Comparison of ENCODE assay signal across 8 cellular contexts in genomic region chr14:105527381-105528196, GRCh38. TPM values are rescaled to one million over a fixed set of nuclear protein-coding genes. Genes with fewer than 3 reads are reported as not detected.
A peak's percentile ranks its signal among the peaks of the same experiment; 100 is the strongest.
DNase-seq lines count a peak whose midpoint lies in the region; ATAC-seq and TF ChIP-seq lines count a peak whose summit lies in the region.

No MANE protein-coding gene starts in this region.

- H3K9me2 ChIP-seq in PC-9 (ENCODE audit: insufficient read depth) = no peaks in the 10 kb centered on the region

- H3K36me3 Mint-ChIP-seq in CD8-positive, alpha-beta T cell = no peaks in the 10 kb centered on the region

- H3K27ac Mint-ChIP-seq in CD8-positive, alpha-beta T cell = no peak overlapping the region

- no peaks in the 10 kb centered on the region for H3K36me3 ChIP-seq in CD8-positive, alpha-beta T cell (ENCODE audit: insufficient read depth, low read length)
- no peaks in the 10 kb centered on the region for H3K36me3 ChIP-seq in PC-9 (ENCODE audit: low read depth)
- H3K36me3 ChIP-seq in neuron (ENCODE audit: insufficient read depth, low read length) = no peaks in the 10 kb centered on the region

- peaks cover 4% of the 10 kb centered on the region for H3K27me3 ChIP-seq in CD8-positive, alpha-beta T cell (ENCODE audit: insufficient read depth, low read length)
- H3K27me3 ChIP-seq in PC-9 (ENCODE audit: insufficient read depth, low read depth) (peaks cover 19% of the 10 kb centered on the region), neuron (ENCODE audit: insufficient read depth, low read length) (peaks cover 3% of the 10 kb centered on the region)

- peak overlapping the region; percentile 75 for H2AFZ ChIP-seq in PC-9
- H2AFZ ChIP-seq in neuron (ENCODE audit: low read depth, low read length) = peak overlapping the region; percentile 64

- H3K27ac ChIP-seq in CD8-positive, alpha-beta T cell (ENCODE audit: low read depth, low read length) = no peak overlapping the region
- H3K27ac ChIP-seq in PC-9 = no peak overlapping the region

- H3K4me3 ChIP-seq in CD8-positive, alpha-beta T cell (ENCODE audit: low read depth, low read length) = peak overlapping the region; percentile 66
- peak overlapping the region; percentile 58; the same call in 1 of the 2 replicates for H3K4me3 ChIP-seq in PC-9
- H3K4me3 ChIP-seq in epithelial cell of esophagus (ENCODE audit: low read length) = peak overlapping the region; percentile 41
- H3K4me3 ChIP-seq in neuron (ENCODE audit: low read length) = peak overlapping the region; percentile 50

- peaks cover 7% of the 10 kb centered on the region for H3K27me3 Mint-ChIP-seq in CD8-positive, alpha-beta T cell (ENCODE audit: low read depth)

- H3K9me3 ChIP-seq in CD8-positive, alpha-beta T cell (ENCODE audit: low read length) = no peaks in the 10 kb centered on the region
- H3K9me3 ChIP-seq in PC-9 (ENCODE audit: insufficient read depth, low read depth) (no peaks in the 10 kb centered on the region), neuron (ENCODE audit: low read length) (peaks cover 2% of the 10 kb centered on the region)

- BruUV-seq in PC-9 (replicated peaks; lab: Mats Ljungman, UMichigan) = no TSS peak

- H4K20me1 ChIP-seq in PC-9 (ENCODE audit: insufficient read depth) = no peaks in the 10 kb centered on the region; the same call in 1 of the 2 replicates

- POLR2A ChIA-PET in CD8-positive, alpha-beta T cell (lab: Charles Lee) = no interaction called here
- POLR2A ChIA-PET in PC-9 (lab: Charles Lee; ENCODE audit: unreplicated experiment) = interaction anchor here (0.8 kb wide), 1 partner anchor 16 kb away, joined by 5 read pairs; no protein-coding TSS in a partner anchor

- H3K4me3 Mint-ChIP-seq in CD8-positive, alpha-beta T cell = peak overlapping the region; percentile 75

- peaks cover 9% of the 10 kb centered on the region; the same call in 1 of the 2 replicates for H3F3A ChIP-seq in PC-9 (ENCODE audit: insufficient read depth, low read depth)

- peaks cover 32% of the 10 kb centered on the region for H3K4me1 ChIP-seq in CD8-positive, alpha-beta T cell (ENCODE audit: insufficient read depth, low read length)
- H3K4me1 ChIP-seq in PC-9 (replicated peaks; ENCODE audit: insufficient read depth) (no peaks in the 10 kb centered on the region), neuron (ENCODE audit: insufficient read depth, low read length) (peaks cover 3% of the 10 kb centered on the region)

- intact Hi-C loops in CD8-positive, alpha-beta T cell (cut with DNase I, micrococcal nuclease) = loop anchor here (1.0 to 5.0 kb wide), 5 partner anchors 36 to 435 kb away; partner anchors contain the start of gene TEDC1 (in 1 of the 2)
- intact Hi-C loops in PC-9 (cut with micrococcal nuclease; ENCODE audit: unreplicated experiment) = loop anchor here (1.0 to 2.0 kb wide), 2 partner anchors 36 to 157 kb away; partner anchors contain the start of gene TEDC1

- CTCF ChIA-PET in CD8-positive, alpha-beta T cell (lab: Charles Lee) = interaction anchor here (0.7 to 4.0 kb wide), 16 partner anchors 9 to 206 kb away, joined by 3 to 24 read pairs (median 5); no protein-coding TSS in a partner anchor
- CTCF ChIA-PET in PC-9 (lab: Charles Lee) = no interaction called here

- no peak for DNase-seq in CD8-positive, alpha-beta T cell
- DNase-seq in PC-9 (no peak), epithelial cell of esophagus (ENCODE audit: low read depth) (no peak), NCI-H1092 (lab: John Stamatoyannopoulos, UW) (no peak), medulla oblongata (ENCODE audit: extremely low spot score) (no peak), NOMO-1 (lab: John Stamatoyannopoulos, UW; ENCODE audit: unreplicated experiment in 2 of 2) (no peak)

- peak overlapping the region; percentile 82 for H3K4me2 ChIP-seq in PC-9

- no peaks in the 10 kb centered on the region for H3K79me2 ChIP-seq in PC-9 (ENCODE audit: low read depth)

- no peak for ATAC-seq in CD8-positive, alpha-beta T cell
- ATAC-seq in GM21529 (IDR thresholded peaks at IDR 0.05; ENCODE audit: unreplicated experiment) = no peak

- no peak for TF ChIP-seq CTCF in CD8-positive, alpha-beta T cell (IDR thresholded peaks at IDR 0.05)
- TF ChIP-seq CTCF in PC-9 (conservative IDR thresholded peaks at IDR 0.05) (no peak), epithelial cell of esophagus (IDR thresholded peaks at IDR 0.05; ENCODE audit: insufficient read depth, low read depth, low read length, missing control alignments) (no peak)

- peaks cover 18% of the 10 kb centered on the region for H3K4me1 Mint-ChIP-seq in CD8-positive, alpha-beta T cell (ENCODE audit: low read depth)

- H3K9me3 Mint-ChIP-seq in CD8-positive, alpha-beta T cell = peaks cover 4% of the 10 kb centered on the region

RNA-seq across cellular contexts. Expression of gene TMEM121, which starts 1.2 kb away (rescaled TPM):
- total RNA-seq in CD8-positive, alpha-beta T cell = 1 to 10 TPM; 2.8 to 3.4 TPM
- 1.0 and 1.1 TPM in 2 replicates for total RNA-seq in PC-9 (2021)

RNA-seq across cellular contexts. Expression of gene TEDC1, which starts 36.5 kb away (rescaled TPM):
- 10 to 100 TPM; 55.3 to 58.5 TPM for total RNA-seq in CD8-positive, alpha-beta T cell
- total RNA-seq in PC-9 (2021) = 21.2 and 31.9 TPM in 2 replicates

RNA-seq across cellular contexts. Expression of gene CRIP1, which starts 40.9 kb away (rescaled TPM):
- 100 to 1,000 TPM; 111 to 115 TPM for total RNA-seq in CD8-positive, alpha-beta T cell
- total RNA-seq in PC-9 (2021) = 296 and 374 TPM in 2 replicates

RNA-seq across cellular contexts. Expression of gene CRIP2, which starts 53.0 kb away (rescaled TPM):
- 10 to 100 TPM; 17.1 to 20.7 TPM for total RNA-seq in CD8-positive, alpha-beta T cell
- total RNA-seq in PC-9 (2021) = 42.5 and 50.2 TPM in 2 replicates
